Comparison of ENCODE assay signal across 1 cellular context in genomic region chr7:44094796-44095592, GRCh38.
TF ChIP-seq lines count a peak whose summit lies in the region.

No MANE protein-coding gene starts in this region.

TF ChIP-seq in HepG2, 621 proteins besides CTCF, POLR2A, EP300 and RAD21:
- peak; percentile 80 for TF ChIP-seq ZNF768 (CRISPR knock-in tag; IDR thresholded peaks at IDR 0.05)
- TF ChIP-seq ZNF275 (CRISPR knock-in tag; IDR thresholded peaks at IDR 0.05; ENCODE audit: borderline replicate concordance): no peak
